ENCODE assay signal across 22 cellular contexts in genomic region chr18:54690198-54690597, GRCh38.
DNase-seq lines count a peak whose midpoint lies in the region; ATAC-seq and TF ChIP-seq lines count a peak whose summit lies in the region.
"Had no signal": no experiment of that assay in that cellular context is flagged by ENCODE, and none has a peak within 500 bp of the region (broad histone marks: within the 10 kb centered on the region; RNA-seq: fewer than 3 reads in every experiment).

No MANE protein-coding gene starts in this region.

- peaks cover 26% of the 10 kb centered on the region for H3K27me3 Mint-ChIP-seq in activated CD8-positive, alpha-beta T cell treated with anti-CD3 and anti-CD28 coated beads, Interleukin-2, amount 10 ng/mL, durations not matched to agents 7 days and 5 days (ENCODE audit: low read depth)
- H3K27me3 Mint-ChIP-seq: type B pancreatic cell had no signal

- H4K91ac ChIP-seq in mesenchymal stem cell (ENCODE audit: low read length), result no peak overlapping the region

- no peaks in the 10 kb centered on the region; the same call in 1 of the 2 replicates for H3K4me1 ChIP-seq in PC-3 (ENCODE audit: insufficient read depth, low read length)
- H3K4me1 ChIP-seq in endocrine pancreas (ENCODE audit: control insufficient read depth, insufficient read depth, low read length), result peaks cover 4% of the 10 kb centered on the region
- H3K4me1 ChIP-seq in mesenchymal stem cell (ENCODE audit: control insufficient read depth, insufficient read depth, low read depth, low read length), result no peaks in the 10 kb centered on the region
- H3K4me1 ChIP-seq in spleen, result no peaks in the 10 kb centered on the region

- POLR2A ChIA-PET in PC-3 (lab: Charles Lee; ENCODE audit: unreplicated experiment), result no interaction called here
- POLR2A ChIA-PET in activated CD8-positive, alpha-beta T cell treated with anti-CD3 and anti-CD28 coated beads, Interleukin-2, amount 10 ng/mL, durations not matched to agents 7 days and 5 days (lab: Charles Lee), result no interaction called here

- no peak overlapping the region for H2BK15ac ChIP-seq in mesenchymal stem cell (ENCODE audit: low read depth, poor library complexity, severe bottlenecking)

- H3K9me3 Mint-ChIP-seq in activated CD8-positive, alpha-beta T cell treated with anti-CD3 and anti-CD28 coated beads, Interleukin-2, amount 10 ng/mL, durations not matched to agents 7 days and 5 days (ENCODE audit: insufficient read depth), result no peaks in the 10 kb centered on the region
- H3K9me3 Mint-ChIP-seq: activated naive CD8-positive, alpha-beta T cell treated with anti-CD3 and anti-CD28 coated beads for 36 hours; activated T-helper 2 cell treated with anti-CD3 and anti-CD28 coated beads, Interferon-gamma antibody, Interleukin-2, Interleukin-4, amounts not matched to agents 10 μg/mL and 5 μg/mL and 100 μg/mL, durations not matched to agents 14 hours and 24 hours and 36 hours; type B pancreatic cell had no signal

- H3K4me2 ChIP-seq in PC-3 (ENCODE audit: low read length) (0 out of 2 replicates have a peak overlapping the region, but pooled peaks have one; percentile 16), mesenchymal stem cell (ENCODE audit: low read length, poor library complexity, severe bottlenecking) (no peak overlapping the region)

- no TSS peak for BruUV-seq in PC-3 (replicated peaks; lab: Mats Ljungman, UMichigan)

- H3K36me3 ChIP-seq in PC-3 (ENCODE audit: low read depth, low read length) (no peaks in the 10 kb centered on the region), endocrine pancreas (ENCODE audit: control insufficient read depth, insufficient read depth, low read length) (no peaks in the 10 kb centered on the region), mesenchymal stem cell (ENCODE audit: control insufficient read depth in 1 of 2, insufficient read depth in 2 of 2, low read depth in 1 of 2, low read length in 2 of 2) (no peaks in the 10 kb centered on the region), spleen (no peaks in the 10 kb centered on the region)
- H3K36me3 ChIP-seq: MG63 had no signal

- no peak overlapping the region for H4K8ac ChIP-seq in mesenchymal stem cell (ENCODE audit: low read length)

- CTCF ChIA-PET in PC-3 (lab: Charles Lee), result no interaction called here
- CTCF ChIA-PET in activated CD8-positive, alpha-beta T cell treated with anti-CD3 and anti-CD28 coated beads, Interleukin-2, amount 10 ng/mL, durations not matched to agents 7 days and 5 days (lab: Charles Lee), result no interaction called here

- H3K4ac ChIP-seq in mesenchymal stem cell (ENCODE audit: low read depth in 1 of 2, low read length in 2 of 2), result no peak overlapping the region

- no peak overlapping the region for H3K4me3 ChIP-seq in PC-3 (ENCODE audit: low read length)
- peak overlapping the region; percentile 30 for H3K4me3 ChIP-seq in endocrine pancreas (ENCODE audit: control insufficient read depth, insufficient read depth, low read length)
- H3K4me3 ChIP-seq in mesenchymal stem cell (ENCODE audit: insufficient read depth in 1 of 2, low read depth in 1 of 2, low read length in 2 of 2), result peak overlapping the region in 1 of 2 experiments; percentile 37
- no peak overlapping the region for H3K4me3 ChIP-seq in spleen
- H3K4me3 ChIP-seq: MG63 had no signal

- H2BK12ac ChIP-seq in mesenchymal stem cell (ENCODE audit: low read length in 2 of 2), result no peak overlapping the region

- no peaks in the 10 kb centered on the region for H3K79me1 ChIP-seq in mesenchymal stem cell (replicated peaks; ENCODE audit: low read length, poor library complexity, severe bottlenecking)

- no peak overlapping the region for H3K18ac ChIP-seq in mesenchymal stem cell (ENCODE audit: low read depth in 1 of 2, low read length in 2 of 2)

- no peaks in the 10 kb centered on the region for H3K9me2 ChIP-seq in PC-3 (replicated peaks; ENCODE audit: low read length)

- no peaks in the 10 kb centered on the region for H3K79me2 ChIP-seq in PC-3 (ENCODE audit: low read length)

- H3K4me3 Mint-ChIP-seq in activated CD8-positive, alpha-beta T cell treated with anti-CD3 and anti-CD28 coated beads, Interleukin-2, amount 10 ng/mL, durations not matched to agents 7 days and 5 days, result no peak overlapping the region
- H3K4me3 Mint-ChIP-seq: activated naive CD8-positive, alpha-beta T cell treated with anti-CD3 and anti-CD28 coated beads for 36 hours; T-helper 17 cell; type B pancreatic cell had no signal

- H3F3A ChIP-seq in PC-3 (ENCODE audit: low read length, unreplicated experiment), result no peaks in the 10 kb centered on the region

- H3K27ac Mint-ChIP-seq in activated CD8-positive, alpha-beta T cell treated with anti-CD3 and anti-CD28 coated beads, Interleukin-2, amount 10 ng/mL, durations not matched to agents 7 days and 5 days, result no peak overlapping the region
- H3K27ac Mint-ChIP-seq: activated naive CD8-positive, alpha-beta T cell treated with anti-CD3 and anti-CD28 coated beads for 36 hours; activated T-helper 2 cell treated with anti-CD3 and anti-CD28 coated beads, Interferon-gamma antibody, Interleukin-2, Interleukin-4, amounts not matched to agents 10 μg/mL and 5 μg/mL and 100 μg/mL, durations not matched to agents 14 hours and 24 hours and 36 hours; T-helper 17 cell; type B pancreatic cell had no signal

- H3K27ac ChIP-seq in PC-3 (ENCODE audit: low read length), result no peak overlapping the region
- no peak overlapping the region for H3K27ac ChIP-seq in mesenchymal stem cell (ENCODE audit: low read length, poor library complexity, severe bottlenecking)
- H3K27ac ChIP-seq in spleen, result no peak overlapping the region
- H3K27ac ChIP-seq: C4-2B, dorsolateral prefrontal cortex had no signal

- DNase-seq in ELR (ENCODE audit: low read depth) (peak; percentile 81), PC-3 (no peak), mesenchymal stem cell (peak; percentile 28), cortex of kidney (lab: John Stamatoyannopoulos, UW) (no peak), spleen (no peak), NCI-H187 treated with DMSO at 0.1 percent for 48 hours (lab: John Stamatoyannopoulos, UW) (no peak)
- DNase-seq in activated CD8-positive, alpha-beta T cell treated with anti-CD3 and anti-CD28 coated beads, Interleukin-2, amount 10 ng/mL, durations not matched to agents 7 days and 5 days, result no peak
- DNase-seq: activated CD8-positive, alpha-beta memory T cell treated with anti-CD3 and anti-CD28 coated beads, Interleukin-2, amount 50 U/mL, for 4 hours; activated naive CD8-positive, alpha-beta T cell treated with anti-CD3 and anti-CD28 coated beads for 36 hours; dorsolateral prefrontal cortex; glutamatergic neuron; GOT3; MG63; NCI-H1417 treated with DMSO at 0.1 percent for 48 hours; NCI-H2107; NCI-H524 treated with DMSO at 0.1 percent for 48 hours; nucleus accumbens; T-helper 17 cell had no signal

- no peaks in the 10 kb centered on the region for H3K36me3 Mint-ChIP-seq in activated CD8-positive, alpha-beta T cell treated with anti-CD3 and anti-CD28 coated beads, Interleukin-2, amount 10 ng/mL, durations not matched to agents 7 days and 5 days (ENCODE audit: low read depth)
- H3K36me3 Mint-ChIP-seq: activated naive CD8-positive, alpha-beta T cell treated with anti-CD3 and anti-CD28 coated beads for 36 hours; type B pancreatic cell had no signal

- no peak overlapping the region for H2BK5ac ChIP-seq in mesenchymal stem cell (ENCODE audit: low read depth, low read length, poor library complexity, severe bottlenecking)

- H2AFZ ChIP-seq in PC-3 (ENCODE audit: low read length) (0 out of 2 replicates have a peak overlapping the region, but pooled peaks have one; percentile 9), mesenchymal stem cell (ENCODE audit: low read depth, low read length) (no peak overlapping the region)

- 38% methylated on average over 1 of the region's 5 CpGs for WGBS in mesenchymal stem cell
- 74 to 83% (median 79%) methylated on average over 5 of the region's 5 CpGs for whole genome bisulfite sequencing in spleen, 5 donors

- intact Hi-C loops in PC-3 (cut with micrococcal nuclease) (no loop called here), spleen (cut with DNase I; ENCODE audit: low total_unique reads) (no loop called here)

- H3K27me3 ChIP-seq in PC-3 (ENCODE audit: low read length) (no peaks in the 10 kb centered on the region), endocrine pancreas (ENCODE audit: control insufficient read depth, insufficient read depth, low read length) (no peaks in the 10 kb centered on the region), mesenchymal stem cell (ENCODE audit: control insufficient read depth in 1 of 2, insufficient read depth in 1 of 2, low read length in 2 of 2) (no peaks in the 10 kb centered on the region), spleen (replicated peaks in 1 of 7) (no peaks in the 10 kb centered on the region)
- H3K27me3 ChIP-seq: dorsolateral prefrontal cortex, MG63 had no signal

- no peak for TF ChIP-seq POLR2A in spleen (IDR thresholded peaks at IDR 0.05)

- no peak overlapping the region for H3K23ac ChIP-seq in mesenchymal stem cell (ENCODE audit: low read length in 2 of 2)

- no peaks in the 10 kb centered on the region for H3K4me1 Mint-ChIP-seq in activated CD8-positive, alpha-beta T cell treated with anti-CD3 and anti-CD28 coated beads, Interleukin-2, amount 10 ng/mL, durations not matched to agents 7 days and 5 days (ENCODE audit: low read depth)
- H3K4me1 Mint-ChIP-seq: activated naive CD8-positive, alpha-beta T cell treated with anti-CD3 and anti-CD28 coated beads for 36 hours had no signal

- H3K9me3 ChIP-seq in PC-3 (ENCODE audit: low read length) (no peaks in the 10 kb centered on the region), endocrine pancreas (ENCODE audit: control insufficient read depth, low read length) (no peaks in the 10 kb centered on the region), mesenchymal stem cell (ENCODE audit: control insufficient read depth, low read length) (no peaks in the 10 kb centered on the region), spleen (no peaks in the 10 kb centered on the region)

- no peak overlapping the region for H3K14ac ChIP-seq in mesenchymal stem cell (ENCODE audit: low read length in 2 of 2)

- TF ChIP-seq CTCF in PC-3 (conservative IDR thresholded peaks at IDR 0.05; ENCODE audit: low read depth, low read length), result no peak
- TF ChIP-seq CTCF in spleen (IDR thresholded peaks at IDR 0.05 in 8 of 11, conservative IDR thresholded peaks at IDR 0.05 in 3 of 11), result no peak

- ATAC-seq in PC-3, result peak; percentile 27; the same call in 1 of the 2 replicates
- ATAC-seq in activated CD8-positive, alpha-beta T cell treated with anti-CD3 and anti-CD28 coated beads, Interleukin-2, amount 10 ng/mL, durations not matched to agents 7 days and 5 days, result no peak
- ATAC-seq: T-helper 17 cell had no signal

- no peak overlapping the region for H2AK5ac ChIP-seq in mesenchymal stem cell (ENCODE audit: low read length, severe bottlenecking)

- H2BK120ac ChIP-seq in mesenchymal stem cell (ENCODE audit: low read depth, low read length), result no peak overlapping the region

- no peak overlapping the region for H3K9ac ChIP-seq in PC-3 (ENCODE audit: low read length)
- no peak overlapping the region for H3K9ac ChIP-seq in endocrine pancreas (ENCODE audit: control insufficient read depth, insufficient read depth, low read length)
- peak overlapping the region; percentile 45 for H3K9ac ChIP-seq in mesenchymal stem cell (ENCODE audit: low read length)

- no peaks in the 10 kb centered on the region for H4K20me1 ChIP-seq in PC-3 (ENCODE audit: low read length)

Comparison
In these comparisons a context has a peak if more than half of its experiments do, and no peak if none do; other contexts are left out.
1. DNase-seq: peak in ELR (single experiment) and mesenchymal stem cell (single experiment); none in PC-3 (single experiment), cortex of kidney (single experiment), spleen (single experiment), NCI-H187 treated with DMSO at 0.1 percent for 48 hours (single experiment) and activated CD8-positive, alpha-beta T cell treated with anti-CD3 and anti-CD28 coated beads, Interleukin-2, amount 10 ng/mL, durations not matched to agents 7 days and 5 days (single experiment).